In genomic region chr14:54798465-54799124, GRCh38 we compare ENCODE assay signal across 29 cellular contexts.
DNase-seq lines count a peak whose midpoint lies in the region; FAIRE-seq and TF ChIP-seq lines count a peak whose summit lies in the region.
"Had no signal": no experiment of that assay in that cellular context is flagged by ENCODE, and none has a peak within 500 bp of the region (broad histone marks: within the 10 kb centered on the region; RNA-seq: fewer than 3 reads in every experiment).

No MANE protein-coding gene starts in this region.

- H3K27ac Mint-ChIP-seq in astrocyte (ENCODE audit: unreplicated experiment) (no peak overlapping the region), neural progenitor cell (peak overlapping the region; percentile 22)
- H3K27ac Mint-ChIP-seq: CD14-positive monocyte had no signal

- POLR2A ChIA-PET in A673 (lab: Charles Lee; ENCODE audit: low non-redundant PET) (no interaction called here), HEK293 (lab: Yijun Ruan, JAX) (no interaction called here)

- peaks cover 5% of the 10 kb centered on the region for H3K27me3 Mint-ChIP-seq in astrocyte (ENCODE audit: low read depth, unreplicated experiment)
- peaks cover 18% of the 10 kb centered on the region for H3K27me3 Mint-ChIP-seq in neural progenitor cell (ENCODE audit: insufficient read depth, low read depth)

- H3K79me2 ChIP-seq in astrocyte (ENCODE audit: insufficient read depth, low read length) (no peaks in the 10 kb centered on the region), neural progenitor cell (ENCODE audit: low read depth) (no peaks in the 10 kb centered on the region)

- no peaks in the 10 kb centered on the region for H3K9me3 ChIP-seq in A673 (ENCODE audit: low read depth, low read length, poor library complexity, severe bottlenecking)
- H3K9me3 ChIP-seq in HEK293 (ENCODE audit: control insufficient read depth, insufficient read depth, low read depth, low read length), result no peaks in the 10 kb centered on the region
- H3K9me3 ChIP-seq in astrocyte (ENCODE audit: insufficient read depth, low read depth, low read length), result peaks cover 10% of the 10 kb centered on the region
- H3K9me3 ChIP-seq in neural progenitor cell (ENCODE audit: low read depth), result no peaks in the 10 kb centered on the region
- H3K9me3 ChIP-seq: BE2C, SJSA1 had no signal

- H2AFZ ChIP-seq in astrocyte (ENCODE audit: low read depth, low read length), result no peak overlapping the region
- no peak overlapping the region for H2AFZ ChIP-seq in neural progenitor cell (replicated peaks)
- H2AFZ ChIP-seq: PC-9 had no signal

- CTCF ChIA-PET in A673 (lab: Charles Lee), result interaction anchor here (0.5 kb wide), 1 partner anchor 76 kb away, joined by 3 read pairs; no protein-coding TSS in a partner anchor
- CTCF ChIA-PET in HEK293 (lab: Yijun Ruan, JAX), result no interaction called here

- DNase-seq in A673 (ENCODE audit: low spot score), result peak; percentile 30
- DNase-seq in astrocyte (ENCODE audit: low read depth), result no peak
- DNase-seq in neural progenitor cell (ENCODE audit: low spot score), result peak; percentile 24
- no peak for DNase-seq in HCEC 1CT
- DNase-seq in HK-2 (ENCODE audit: unreplicated experiment), result no peak
- no peak for DNase-seq in NCI-H2107 (lab: John Stamatoyannopoulos, UW)
- DNase-seq: ACHN; BE2C; CD8-positive, alpha-beta memory T cell; DMS 273 treated with DMSO at 0.1 percent for 48 hours; DMS79; GF-D8; IMR-90; NCI-H1092; NCI-H1417 treated with DMSO at 0.1 percent for 48 hours; NCI-H1694 treated with DMSO at 0.1 percent for 48 hours; NCI-H2081; NCI-H2171 treated with DMSO at 0.1 percent for 48 hours; NCI-H345; NCI-H510A treated with DMSO at 0.1 percent for 48 hours; NCI-H748 treated with DMSO at 0.1 percent for 48 hours; NK-92 treated with Interleukin-12 subunit alpha and Interleukin-12 subunit beta, amount 100 ng/mL, for 24 hours; PC-9 had no signal

- intact Hi-C loops in A673 (cut with micrococcal nuclease; ENCODE audit: unreplicated experiment), result no loop called here

- no peaks in the 10 kb centered on the region for H4K20me1 ChIP-seq in astrocyte (ENCODE audit: insufficient read depth, low read length)
- no peaks in the 10 kb centered on the region for H4K20me1 ChIP-seq in neural progenitor cell (ENCODE audit: low read depth)

- H3K4me3 Mint-ChIP-seq in astrocyte (ENCODE audit: unreplicated experiment) (no peak overlapping the region), neural progenitor cell (no peak overlapping the region)
- H3K4me3 Mint-ChIP-seq: CD14-positive monocyte; CD8-positive, alpha-beta memory T cell had no signal

- H3K9ac ChIP-seq in astrocyte (ENCODE audit: low read length) (no peak overlapping the region), neural progenitor cell (no peak overlapping the region)
- H3K9ac ChIP-seq: KMS-11 had no signal

- H3K4me2 ChIP-seq in astrocyte (ENCODE audit: low read length), result no peak overlapping the region
- no peak overlapping the region for H3K4me2 ChIP-seq in neural progenitor cell
- H3K4me2 ChIP-seq: KMS-11, PC-9 had no signal

- H3K36me3 Mint-ChIP-seq in astrocyte (ENCODE audit: low read depth, unreplicated experiment) (peaks cover 11% of the 10 kb centered on the region), neural progenitor cell (peaks cover 4% of the 10 kb centered on the region)

- no peaks in the 10 kb centered on the region for H3F3A ChIP-seq in neural progenitor cell (ENCODE audit: low read depth)

- H3K36me3 ChIP-seq in A673 (ENCODE audit: insufficient read depth, low read length, poor library complexity, severe bottlenecking), result no peaks in the 10 kb centered on the region
- no peaks in the 10 kb centered on the region for H3K36me3 ChIP-seq in HEK293 (ENCODE audit: control insufficient read depth in 2 of 2, insufficient read depth in 1 of 2, low read length in 2 of 2)
- no peaks in the 10 kb centered on the region for H3K36me3 ChIP-seq in astrocyte (ENCODE audit: insufficient read depth, low read length)
- H3K36me3 ChIP-seq in neural progenitor cell, result no peaks in the 10 kb centered on the region
- H3K36me3 ChIP-seq: BE2C had no signal

- H3K27ac ChIP-seq in A673 (ENCODE audit: low read depth, low read length, poor library complexity, severe bottlenecking) (no peak overlapping the region), HEK293 (ENCODE audit: extremely low read depth, low read depth, low read length) (no peak overlapping the region), astrocyte (ENCODE audit: low read depth, low read length) (no peak overlapping the region), neural progenitor cell (no peak overlapping the region)
- H3K27ac ChIP-seq: KMS-11, PC-9, SJSA1 had no signal

- peaks cover 8% of the 10 kb centered on the region for H3K4me1 Mint-ChIP-seq in astrocyte (ENCODE audit: low read depth, unreplicated experiment)
- H3K4me1 Mint-ChIP-seq in neural progenitor cell, result peaks cover 23% of the 10 kb centered on the region
- H3K4me1 Mint-ChIP-seq: CD14-positive monocyte; CD8-positive, alpha-beta memory T cell had no signal

- H3K27me3 ChIP-seq in A673 (replicated peaks; ENCODE audit: insufficient read depth, low read depth, low read length, poor library complexity) (no peaks in the 10 kb centered on the region), astrocyte (ENCODE audit: insufficient read depth, low read length) (no peaks in the 10 kb centered on the region), neural progenitor cell (no peaks in the 10 kb centered on the region)
- H3K27me3 ChIP-seq: BE2C, SJSA1 had no signal

- BruUV-seq in A673 (replicated peaks; lab: Mats Ljungman, UMichigan), result no TSS peak

- TF ChIP-seq CTCF in A673 (conservative IDR thresholded peaks at IDR 0.05; ENCODE audit: low read depth, low read length), result no peak
- no peak for TF ChIP-seq CTCF in HEK293 (tag by site-specific recombination; IDR thresholded peaks at IDR 0.05)
- TF ChIP-seq CTCF in astrocyte (IDR thresholded peaks at IDR 0.05; ENCODE audit: insufficient read depth, low read depth, low read length), result no peak
- no peak for TF ChIP-seq CTCF in neural progenitor cell (IDR thresholded peaks at IDR 0.05)

- H3K9me3 Mint-ChIP-seq in astrocyte (ENCODE audit: unreplicated experiment) (peaks cover 15% of the 10 kb centered on the region), neural progenitor cell (peaks cover 17% of the 10 kb centered on the region)

- H3K4me3 ChIP-seq in A673 (ENCODE audit: low read depth, low read length, poor library complexity, severe bottlenecking) (no peak overlapping the region), HEK293 (ENCODE audit: low read depth, low read length) (no peak overlapping the region), astrocyte (ENCODE audit: insufficient read depth, low read depth, low read length) (no peak overlapping the region), neural progenitor cell (no peak overlapping the region)
- H3K4me3 ChIP-seq: PC-9, SJSA1 had no signal

- no peaks in the 10 kb centered on the region for H3K4me1 ChIP-seq in A673 (ENCODE audit: insufficient read depth, low read length, poor library complexity, severe bottlenecking)
- no peaks in the 10 kb centered on the region for H3K4me1 ChIP-seq in HEK293 (ENCODE audit: control insufficient read depth, insufficient read depth, low read length)
- peaks cover 7% of the 10 kb centered on the region for H3K4me1 ChIP-seq in astrocyte (ENCODE audit: insufficient read depth, low read length)
- H3K4me1 ChIP-seq in neural progenitor cell, result peaks cover 13% of the 10 kb centered on the region
- H3K4me1 ChIP-seq: BE2C had no signal

- peak; percentile 9 for FAIRE-seq in astrocyte (lab: Jason Lieb, UNC)
- FAIRE-seq: GM12891, GM19239 had no signal

TF ChIP-seq in HEK293, 187 proteins besides CTCF, POLR2A, EP300 and RAD21:
- TF ChIP-seq ZIC2 (tag by site-specific recombination; IDR thresholded peaks at IDR 0.05), result peak; percentile 68
- TF ChIP-seq ZNF10 (tag by site-specific recombination; IDR thresholded peaks at IDR 0.05), result peak; percentile 81
- TF ChIP-seq, protein P1, sequence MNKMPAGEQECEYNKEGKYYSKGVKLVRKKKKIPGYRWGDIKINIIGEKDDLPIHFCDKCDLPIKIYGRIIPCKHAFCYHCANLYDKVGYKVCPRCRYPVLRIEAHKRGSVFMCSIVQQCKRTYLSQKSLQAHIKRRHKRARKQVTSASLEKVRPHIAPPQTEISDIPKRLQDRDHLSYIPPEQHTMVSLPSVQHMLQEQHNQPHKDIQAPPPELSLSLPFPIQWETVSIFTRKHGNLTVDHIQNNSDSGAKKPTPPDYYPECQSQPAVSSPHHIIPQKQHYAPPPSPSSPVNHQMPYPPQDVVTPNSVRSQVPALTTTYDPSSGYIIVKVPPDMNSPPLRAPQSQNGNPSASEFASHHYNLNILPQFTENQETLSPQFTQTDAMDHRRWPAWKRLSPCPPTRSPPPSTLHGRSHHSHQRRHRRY (tag by site-specific recombination; IDR thresholded peaks at IDR 0.05), result no peak
- no peak for TF ChIP-seq ZNF768 (tag by site-specific recombination; IDR thresholded peaks at IDR 0.05)
- TF ChIP-seq ZNF670 (tag by site-specific recombination; IDR thresholded peaks at IDR 0.05; ENCODE audit: low read depth), result no peak

Comparison
In these comparisons a context has a peak if more than half of its experiments do, and no peak if none do; other contexts are left out.
1. DNase-seq: peak in A673 (single experiment) and neural progenitor cell (single experiment); none in astrocyte (single experiment), HCEC 1CT (single experiment), HK-2 (single experiment) and NCI-H2107 (single experiment).